8 cellular contexts compared by ENCODE assay signal in genomic region chr18:3060667-3061580, GRCh38.
DNase-seq lines count a peak whose midpoint lies in the region; ATAC-seq lines count a peak whose summit lies in the region.

No MANE protein-coding gene starts in this region.

- peak; percentile 56 to 67 for DNase-seq in activated CD4-positive, alpha-beta T cell treated with anti-CD3 and anti-CD28 coated beads, Interleukin-2, amount 50 U/mL, for 48 hours
- DNase-seq in left kidney (ENCODE audit: low read depth, low spot score) (peak; percentile 37), NCI-H1694 treated with DMSO at 0.1 percent for 48 hours (lab: John Stamatoyannopoulos, UW) (no peak), amniotic stem cell (lab: John Stamatoyannopoulos, UW) (no peak), HK-2 (ENCODE audit: unreplicated experiment) (no peak)
- DNase-seq in stimulated activated naive CD8-positive, alpha-beta T cell treated with anti-CD3 and anti-CD28 coated beads, Interleukin-15, Interleukin-2, amounts not matched to agents 100 U/mL and 50 U/mL, for 24 hours = peak; percentile 62

- ATAC-seq in HG02973 (IDR thresholded peaks at IDR 0.05; ENCODE audit: unreplicated experiment) (peak; percentile 48), HG02763 (IDR thresholded peaks at IDR 0.05; ENCODE audit: unreplicated experiment) (no peak)
- peak; percentile 46 for ATAC-seq in stimulated activated naive CD8-positive, alpha-beta T cell treated with anti-CD3 and anti-CD28 coated beads, Interleukin-15, Interleukin-2, amounts not matched to agents 100 U/mL and 50 U/mL, for 24 hours

Comparison
In these comparisons a context has a peak if more than half of its experiments do, and no peak if none do; other contexts are left out.
1. DNase-seq: peak in activated CD4-positive, alpha-beta T cell treated with anti-CD3 and anti-CD28 coated beads, Interleukin-2, amount 50 U/mL, for 48 hours (2 of 2), left kidney (single experiment) and stimulated activated naive CD8-positive, alpha-beta T cell treated with anti-CD3 and anti-CD28 coated beads, Interleukin-15, Interleukin-2, amounts not matched to agents 100 U/mL and 50 U/mL, for 24 hours (single experiment); none in NCI-H1694 treated with DMSO at 0.1 percent for 48 hours (single experiment), amniotic stem cell (single experiment) and HK-2 (single experiment).